In the genomic region with DNA sequence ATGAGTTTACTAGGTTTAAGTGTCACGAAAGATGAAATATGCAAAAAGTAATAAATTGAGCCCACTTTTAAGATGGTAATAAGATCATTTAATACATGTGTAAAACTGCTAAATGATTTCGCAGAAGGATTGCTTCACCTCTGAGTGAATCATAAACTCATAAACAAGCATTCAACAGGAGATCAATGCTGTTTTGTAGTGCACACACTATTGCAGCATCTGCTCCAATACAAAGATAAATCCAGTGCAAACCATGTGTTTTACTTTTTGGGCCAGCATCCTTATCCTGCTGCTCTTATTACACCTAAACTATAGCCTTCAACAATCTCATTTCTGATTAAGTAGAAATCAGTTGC, we compare ENCODE assay signal across 27 cellular contexts.
DNase-seq lines count a peak whose midpoint lies in the region; ATAC-seq, FAIRE-seq and TF ChIP-seq lines count a peak whose summit lies in the region.
"Had no signal": no experiment of that assay in that cellular context is flagged by ENCODE, and none has a peak within 500 bp of the region (broad histone marks: within the 10 kb centered on the region; RNA-seq: fewer than 3 reads in every experiment).

No MANE protein-coding gene starts in this region.

- H3K4me1 ChIP-seq in liver (ENCODE audit: control insufficient read depth in 4 of 4, insufficient read depth in 4 of 4, low read length in 3 of 4) (no peaks in the 10 kb centered on the region), HepG2 (ENCODE audit: insufficient read depth, low read length) (no peaks in the 10 kb centered on the region)
- H3K4me1 ChIP-seq: SJSA1, spleen, upper lobe of left lung had no signal

- FAIRE-seq in HepG2 (lab: Jason Lieb, UNC): no peak
- FAIRE-seq: GM12891, TTC549 had no signal

- H3K79me2 ChIP-seq in HepG2 (ENCODE audit: insufficient read depth, low read length): no peaks in the 10 kb centered on the region

- H2AFZ ChIP-seq in HepG2 (ENCODE audit: low read length): no peak overlapping the region

- TF ChIP-seq EP300 in HepG2 (IDR thresholded peaks at IDR 0.05; ENCODE audit: low read depth in 2 of 2, low read length in 2 of 2) (no peak), HepG2 (CRISPR knock-in tag; IDR thresholded peaks at IDR 0.05; ENCODE audit: borderline replicate concordance) (no peak)

- H3K9ac ChIP-seq in liver (ENCODE audit: low read depth in 1 of 2, low read length in 2 of 2): no peak overlapping the region
- H3K9ac ChIP-seq in HepG2 (ENCODE audit: insufficient read depth, low read depth, low read length): no peak overlapping the region

- POLR2A ChIA-PET in HepG2 (lab: Yijun Ruan, JAX): no interaction called here

- TF ChIP-seq POLR2A in HepG2 (IDR thresholded peaks at IDR 0.05; ENCODE audit: insufficient read depth in 1 of 2, low read depth in 2 of 2, low read length in 2 of 2): no peak

- no TSS peak for BruUV-seq in HepG2 (replicated peaks; lab: Mats Ljungman, UMichigan)

- H3K27me3 ChIP-seq in liver (ENCODE audit: control insufficient read depth in 4 of 4, insufficient read depth in 4 of 4, low read length in 3 of 4) (no peaks in the 10 kb centered on the region), HepG2 (ENCODE audit: control insufficient read depth in 1 of 2, insufficient read depth in 2 of 2, low read length in 2 of 2) (no peaks in the 10 kb centered on the region)
- H3K27me3 ChIP-seq: SJSA1, spleen, upper lobe of left lung had no signal

- no peak for DNase-seq in HepG2 (ENCODE audit: low spot score)
- DNase-seq in cardiac fibroblast (ENCODE audit: low read depth in 2 of 2): peak; percentile 21 to 39
- peak; percentile 87 for DNase-seq in iris pigment epithelial cell (ENCODE audit: low read depth)
- no peak for DNase-seq in EL
- DNase-seq in activated CD4-positive, alpha-beta T cell treated with anti-CD3 and anti-CD28 coated beads, Interleukin-2, amount 50 U/mL, for 48 hours: no peak
- no peak for DNase-seq in NCI-H1092 treated with DMSO at 0.1 percent for 48 hours (lab: John Stamatoyannopoulos, UW)
- DNase-seq: activated CD4-positive, CD25-positive, alpha-beta regulatory T cell treated with anti-CD3 and anti-CD28 coated beads, Interleukin-2, amount 50 U/mL, for 72 hours; activated T-cell treated with anti-CD3 and anti-CD28 coated beads, Interleukin-2, amount 50 U/mL, for 24 hours; DND-41; endodermal cell; naive thymus-derived CD4-positive, alpha-beta T cell; NCI-H1417 treated with DMSO at 0.1 percent for 48 hours; NCI-H2081 treated with DMSO at 0.1 percent for 48 hours; NCI-H446; nucleus accumbens; spleen; stimulated activated CD4-positive, alpha-beta T cell treated with anti-CD3 and anti-CD28 coated beads, Interleukin-2, amount 100 ng/mL, for 48 hours; substantia nigra; T-helper 1 cell; upper lobe of left lung had no signal

- no peak for TF ChIP-seq CTCF in liver (IDR thresholded peaks at IDR 0.05; ENCODE audit: low read depth, low read length, missing input control)
- TF ChIP-seq CTCF in HepG2 (CRISPR knock-in tag; IDR thresholded peaks at IDR 0.05): no peak
- no peak for TF ChIP-seq CTCF in cardiac fibroblast (IDR thresholded peaks at IDR 0.05; ENCODE audit: low read depth, low read length)

- no peak for TF ChIP-seq RAD21 in liver (IDR thresholded peaks at IDR 0.05)
- no peak for TF ChIP-seq RAD21 in HepG2 (CRISPR knock-in tag; IDR thresholded peaks at IDR 0.05)

- 39% methylated on average over 2 of the region's 2 CpGs for WGBS in liver
- WGBS in HepG2 (ENCODE audit: low lambda C conversion rate): 0% methylated on average over 2 of the region's 2 CpGs

- H4K20me1 ChIP-seq in HepG2 (ENCODE audit: insufficient read depth, low read length): no peaks in the 10 kb centered on the region

- H3K9me3 ChIP-seq in liver (ENCODE audit: control insufficient read depth in 4 of 4, low read length in 3 of 4) (no peaks in the 10 kb centered on the region), HepG2 (ENCODE audit: low read length) (no peaks in the 10 kb centered on the region)
- H3K9me3 ChIP-seq: SJSA1, spleen, upper lobe of left lung had no signal

- H3K4me3 ChIP-seq in liver (ENCODE audit: low read depth in 1 of 3, low read length in 3 of 3) (no peak overlapping the region), HepG2 (replicated peaks in 1 of 3; ENCODE audit: insufficient read depth in 1 of 3, low read depth in 2 of 3, low read length in 3 of 3) (no peak overlapping the region), cardiac fibroblast (replicated peaks in 1 of 2; ENCODE audit: low read depth in 2 of 2, low read length in 2 of 2) (no peak overlapping the region)
- H3K4me3 ChIP-seq: SJSA1, spleen, upper lobe of left lung had no signal

- in situ Hi-C loops in HepG2 (cut with HindIII; ENCODE audit: extremely low pct_ligation_motif_present, low pct_unique_long_range_greater_than_20kb): no loop called here

- H3K36me3 ChIP-seq in liver (ENCODE audit: control insufficient read depth in 4 of 4, insufficient read depth in 3 of 4, low read depth in 1 of 4, low read length in 3 of 4): no peaks in the 10 kb centered on the region
- H3K36me3 ChIP-seq in HepG2 (replicated peaks in 1 of 2; ENCODE audit: control insufficient read depth in 1 of 2, insufficient read depth in 2 of 2, low read length in 2 of 2): no peaks in the 10 kb centered on the region
- H3K36me3 ChIP-seq: SJSA1, spleen, upper lobe of left lung had no signal

- intact Hi-C loops in HepG2 (cut with micrococcal nuclease; ENCODE audit: unreplicated experiment): no loop called here

- H3K4me2 ChIP-seq in HepG2 (ENCODE audit: low read depth, low read length): no peak overlapping the region

- H3K27ac ChIP-seq in liver (ENCODE audit: low read depth in 1 of 2, low read length in 2 of 2): no peak overlapping the region
- no peak overlapping the region for H3K27ac ChIP-seq in HepG2 (ENCODE audit: extremely low read length, insufficient read depth, low read length)
- H3K27ac ChIP-seq: SJSA1, spleen, upper lobe of left lung had no signal

- CTCF ChIA-PET in HepG2 (lab: Yijun Ruan, JAX; ENCODE audit: low intra/inter-chr PET ratio, low total read pairs): no interaction called here

- ATAC-seq in HepG2 (no peak), GM18858 (IDR thresholded peaks at IDR 0.05; ENCODE audit: unreplicated experiment) (no peak)
- ATAC-seq: HCT116; naive thymus-derived CD4-positive, alpha-beta T cell; stimulated activated effector memory CD8-positive, alpha-beta T cell treated with anti-CD3 and anti-CD28 coated beads, Interleukin-12 subunit alpha, Interleukin-12 subunit beta, amount 100 ng/mL, for 72 hours had no signal

TF ChIP-seq in liver, 16 proteins besides CTCF, POLR2A, EP300 and RAD21 (continues in another document):
- TF ChIP-seq RXRA (IDR thresholded peaks at IDR 0.05) (peak in 1 of 2 donors; percentile 9), FOXA1 (IDR thresholded peaks at IDR 0.05) (no peak)
- TF ChIP-seq, protein P1, sequence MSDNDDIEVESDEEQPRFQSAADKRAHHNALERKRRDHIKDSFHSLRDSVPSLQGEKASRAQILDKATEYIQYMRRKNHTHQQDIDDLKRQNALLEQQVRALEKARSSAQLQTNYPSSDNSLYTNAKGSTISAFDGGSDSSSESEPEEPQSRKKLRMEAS (IDR thresholded peaks at IDR 0.05): peak; percentile 35

TF ChIP-seq in HepG2, 621 proteins besides CTCF, POLR2A, EP300 and RAD21 (continues in another document):
- TF ChIP-seq ZKSCAN5 (CRISPR knock-in tag; IDR thresholded peaks at IDR 0.05) (no peak), DNMT3B (CRISPR knock-in tag; conservative IDR thresholded peaks at IDR 0.05) (no peak), ARNT2 (CRISPR knock-in tag; IDR thresholded peaks at IDR 0.05; ENCODE audit: low read depth) (no peak), FOSL1 (CRISPR knock-in tag; IDR thresholded peaks at IDR 0.05; ENCODE audit: borderline replicate concordance) (no peak), ZNF331 (CRISPR knock-in tag; IDR thresholded peaks at IDR 0.05) (no peak), ZNF839 (CRISPR knock-in tag; IDR thresholded peaks at IDR 0.05; ENCODE audit: borderline replicate concordance) (no peak), AHR (CRISPR knock-in tag; IDR thresholded peaks at IDR 0.05) (no peak), ATF7 (IDR thresholded peaks at IDR 0.05) (no peak), ATF7 (CRISPR knock-in tag; IDR thresholded peaks at IDR 0.05) (no peak), ZNF180 (CRISPR knock-in tag; IDR thresholded peaks at IDR 0.05; ENCODE audit: borderline replicate concordance, low read depth) (no peak), ATRX (CRISPR knock-in tag; IDR thresholded peaks at IDR 0.05; ENCODE audit: borderline replicate concordance) (no peak)
- TF ChIP-seq, protein P2, sequence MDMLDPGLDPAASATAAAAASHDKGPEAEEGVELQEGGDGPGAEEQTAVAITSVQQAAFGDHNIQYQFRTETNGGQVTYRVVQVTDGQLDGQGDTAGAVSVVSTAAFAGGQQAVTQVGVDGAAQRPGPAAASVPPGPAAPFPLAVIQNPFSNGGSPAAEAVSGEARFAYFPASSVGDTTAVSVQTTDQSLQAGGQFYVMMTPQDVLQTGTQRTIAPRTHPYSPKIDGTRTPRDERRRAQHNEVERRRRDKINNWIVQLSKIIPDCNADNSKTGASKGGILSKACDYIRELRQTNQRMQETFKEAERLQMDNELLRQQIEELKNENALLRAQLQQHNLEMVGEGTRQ (IDR thresholded peaks at IDR 0.05; ENCODE audit: low read depth, low read length): no peak
- TF ChIP-seq, protein P2 (CRISPR knock-in tag; IDR thresholded peaks at IDR 0.05; ENCODE audit: borderline replicate concordance): no peak
- TF ChIP-seq, protein P3, sequence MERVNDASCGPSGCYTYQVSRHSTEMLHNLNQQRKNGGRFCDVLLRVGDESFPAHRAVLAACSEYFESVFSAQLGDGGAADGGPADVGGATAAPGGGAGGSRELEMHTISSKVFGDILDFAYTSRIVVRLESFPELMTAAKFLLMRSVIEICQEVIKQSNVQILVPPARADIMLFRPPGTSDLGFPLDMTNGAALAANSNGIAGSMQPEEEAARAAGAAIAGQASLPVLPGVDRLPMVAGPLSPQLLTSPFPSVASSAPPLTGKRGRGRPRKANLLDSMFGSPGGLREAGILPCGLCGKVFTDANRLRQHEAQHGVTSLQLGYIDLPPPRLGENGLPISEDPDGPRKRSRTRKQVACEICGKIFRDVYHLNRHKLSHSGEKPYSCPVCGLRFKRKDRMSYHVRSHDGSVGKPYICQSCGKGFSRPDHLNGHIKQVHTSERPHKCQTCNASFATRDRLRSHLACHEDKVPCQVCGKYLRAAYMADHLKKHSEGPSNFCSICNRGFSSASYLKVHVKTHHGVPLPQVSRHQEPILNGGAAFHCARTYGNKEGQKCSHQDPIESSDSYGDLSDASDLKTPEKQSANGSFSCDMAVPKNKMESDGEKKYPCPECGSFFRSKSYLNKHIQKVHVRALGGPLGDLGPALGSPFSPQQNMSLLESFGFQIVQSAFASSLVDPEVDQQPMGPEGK (CRISPR knock-in tag; IDR thresholded peaks at IDR 0.05): no peak

Comparison
In these comparisons a context has a peak if more than half of its experiments do, and no peak if none do; other contexts are left out.
1. DNase-seq: peak in cardiac fibroblast (2 of 2) and iris pigment epithelial cell (single experiment); none in HepG2 (single experiment), EL (single experiment), activated CD4-positive, alpha-beta T cell treated with anti-CD3 and anti-CD28 coated beads, Interleukin-2, amount 50 U/mL, for 48 hours (0 of 2) and NCI-H1092 treated with DMSO at 0.1 percent for 48 hours (single experiment).